Comparison of ENCODE assay signal across 11 cellular contexts in genomic region chr1:157978547-157979403, GRCh38. TPM values are rescaled to one million over a fixed set of nuclear protein-coding genes. Genes with fewer than 3 reads are reported as not detected.
A peak's percentile ranks its signal among the peaks of the same experiment; 100 is the strongest.
DNase-seq lines count a peak whose midpoint lies in the region; ATAC-seq and TF ChIP-seq lines count a peak whose summit lies in the region.
"Had no signal": no experiment of that assay in that cellular context is flagged by ENCODE, and none has a peak within 500 bp of the region (broad histone marks: within the 10 kb centered on the region; RNA-seq: fewer than 3 reads in every experiment).

No MANE protein-coding gene starts in this region.

- TF ChIP-seq POLR2A in breast epithelium (IDR thresholded peaks at IDR 0.05): no peak

- H3K4ac ChIP-seq in mesendoderm (ENCODE audit: low read depth, low read length): peak overlapping the region; percentile 65

- peak overlapping the region; percentile 85 for H3K18ac ChIP-seq in mesendoderm (ENCODE audit: low read length)

- H3K9me3 Mint-ChIP-seq in MCF 10A (ENCODE audit: unreplicated experiment): no peaks in the 10 kb centered on the region
- H3K9me3 Mint-ChIP-seq: activated naive CD8-positive, alpha-beta T cell treated with anti-CD3 and anti-CD28 coated beads, Interleukin-2, amount 10 ng/mL, durations not matched to agents 7 days and 5 days; T-helper 1 cell treated with Interleukin-12 subunit alpha and Interleukin-12 subunit beta and Interleukin-4 antibody, amounts not matched to agents 30 μg/mL and 1 μg/mL, for 36 hours had no signal

- no peak overlapping the region for H2BK120ac ChIP-seq in mesendoderm (ENCODE audit: low read depth, low read length)

- no peaks in the 10 kb centered on the region for H3K4me1 ChIP-seq in breast epithelium
- H3K4me1 ChIP-seq in mesendoderm (ENCODE audit: control insufficient read depth, low read depth, low read length): no peaks in the 10 kb centered on the region
- H3K4me1 ChIP-seq in upper lobe of right lung: no peaks in the 10 kb centered on the region

- H3K79me1 ChIP-seq in mesendoderm (ENCODE audit: low read length): no peaks in the 10 kb centered on the region

- H3K27ac Mint-ChIP-seq in MCF 10A (ENCODE audit: low read depth, unreplicated experiment): no peak overlapping the region
- H3K27ac Mint-ChIP-seq: activated naive CD8-positive, alpha-beta T cell treated with anti-CD3 and anti-CD28 coated beads, Interleukin-2, amount 10 ng/mL, durations not matched to agents 7 days and 5 days; T-helper 1 cell treated with Interleukin-12 subunit alpha and Interleukin-12 subunit beta and Interleukin-4 antibody, amounts not matched to agents 30 μg/mL and 1 μg/mL, for 36 hours had no signal

- BruUV-seq in MCF 10A (replicated peaks; lab: Mats Ljungman, UMichigan): no TSS peak

- ATAC-seq in upper lobe of right lung (peak; percentile 46), HG03354 (IDR thresholded peaks at IDR 0.05; ENCODE audit: poor library complexity, severe bottlenecking, unreplicated experiment) (no peak)

- H2BK5ac ChIP-seq in mesendoderm (ENCODE audit: low read length): no peak overlapping the region

- DNase-seq in breast epithelium (ENCODE audit: low spot score in 2 of 2): no peak
- DNase-seq in MCF 10A (ENCODE audit: unreplicated experiment): no peak
- no peak for DNase-seq in epithelial cell of esophagus (ENCODE audit: low read depth)
- peak; percentile 90 for DNase-seq in mesendoderm
- DNase-seq in upper lobe of right lung: peak; percentile 60
- no peak for DNase-seq in middle frontal gyrus (ENCODE audit: extremely low spot score, low spot score)
- DNase-seq in Kasumi-1 (lab: John Stamatoyannopoulos, UW): no peak
- DNase-seq: activated naive CD8-positive, alpha-beta T cell treated with anti-CD3 and anti-CD28 coated beads, Interleukin-2, amount 10 ng/mL, durations not matched to agents 7 days and 5 days; NCI-H1694 treated with DMSO at 0.1 percent for 48 hours had no signal

- POLR2A ChIA-PET in MCF 10A (lab: Yijun Ruan, JAX): interaction anchor here (0.7 kb wide), 1 partner anchor 60 kb away, joined by 5 read pairs; no protein-coding TSS in a partner anchor

- H3K4me3 ChIP-seq in breast epithelium: peak overlapping the region; percentile 3 to 51 (median 40)
- H3K4me3 ChIP-seq in epithelial cell of esophagus (ENCODE audit: low read length): no peak overlapping the region
- H3K4me3 ChIP-seq in mesendoderm (ENCODE audit: low read length): peak overlapping the region; percentile 3
- H3K4me3 ChIP-seq in upper lobe of right lung: peak overlapping the region; percentile 29

- H3K36me3 ChIP-seq in breast epithelium (no peaks in the 10 kb centered on the region), mesendoderm (ENCODE audit: control insufficient read depth, insufficient read depth, low read length) (no peaks in the 10 kb centered on the region), upper lobe of right lung (no peaks in the 10 kb centered on the region)

- H3K27ac ChIP-seq in breast epithelium: no peak overlapping the region
- no peak overlapping the region for H3K27ac ChIP-seq in mesendoderm (ENCODE audit: low read depth, low read length)
- H3K27ac ChIP-seq in upper lobe of right lung: no peak overlapping the region

- H3K27me3 Mint-ChIP-seq in MCF 10A (ENCODE audit: insufficient read depth, unreplicated experiment): no peaks in the 10 kb centered on the region

- peak overlapping the region; percentile 74 for H3K56ac ChIP-seq in mesendoderm (ENCODE audit: low read length)

- CTCF ChIA-PET in MCF 10A (lab: Yijun Ruan, JAX): interaction anchor here (0.5 to 42.3 kb wide), 9 partner anchors 12 to 1036 kb away, joined by 3 to 2587 read pairs (median 4); partner anchors contain the start of gene KIRREL1

- no peak overlapping the region for H4K8ac ChIP-seq in mesendoderm (ENCODE audit: low read depth, low read length)

- H3K36me3 Mint-ChIP-seq in MCF 10A (ENCODE audit: insufficient read depth, unreplicated experiment): no peaks in the 10 kb centered on the region
- H3K36me3 Mint-ChIP-seq: activated naive CD8-positive, alpha-beta T cell treated with anti-CD3 and anti-CD28 coated beads, Interleukin-2, amount 10 ng/mL, durations not matched to agents 7 days and 5 days had no signal

- intact Hi-C loops in breast epithelium (cut with DNase I; ENCODE audit: low total_unique reads): no loop called here
- intact Hi-C loops in MCF 10A (cut with micrococcal nuclease): no loop called here
- intact Hi-C loops in upper lobe of right lung (cut with DNase I): no loop called here

- H3K4me2 ChIP-seq in mesendoderm (ENCODE audit: low read length): peak overlapping the region; percentile 46

- H3K4me3 Mint-ChIP-seq in MCF 10A (ENCODE audit: unreplicated experiment): no peak overlapping the region
- H3K4me3 Mint-ChIP-seq: activated naive CD8-positive, alpha-beta T cell treated with anti-CD3 and anti-CD28 coated beads, Interleukin-2, amount 10 ng/mL, durations not matched to agents 7 days and 5 days; T-helper 1 cell treated with Interleukin-12 subunit alpha and Interleukin-12 subunit beta and Interleukin-4 antibody, amounts not matched to agents 30 μg/mL and 1 μg/mL, for 36 hours had no signal

- H3K23ac ChIP-seq in mesendoderm (ENCODE audit: low read length): no peak overlapping the region

- H4K5ac ChIP-seq in mesendoderm (ENCODE audit: low read length): no peak overlapping the region

- H3K79me2 ChIP-seq in mesendoderm (ENCODE audit: control insufficient read depth, insufficient read depth, low read length): no peaks in the 10 kb centered on the region

- peak overlapping the region; percentile 56 for H3K9ac ChIP-seq in mesendoderm (ENCODE audit: low read length)

- no peaks in the 10 kb centered on the region for H3K9me3 ChIP-seq in breast epithelium
- no peaks in the 10 kb centered on the region for H3K9me3 ChIP-seq in upper lobe of right lung

- no peak overlapping the region for H2AK5ac ChIP-seq in mesendoderm (ENCODE audit: low read length)

- H3K27me3 ChIP-seq in breast epithelium (peaks cover 0 to 4% of the 10 kb centered on the region in 2 donors), mesendoderm (ENCODE audit: insufficient read depth, low read length, poor library complexity) (no peaks in the 10 kb centered on the region), upper lobe of right lung (peaks cover 6% of the 10 kb centered on the region)

- H3K4me1 Mint-ChIP-seq in MCF 10A (ENCODE audit: insufficient read depth, unreplicated experiment): no peaks in the 10 kb centered on the region
- H3K4me1 Mint-ChIP-seq: activated naive CD8-positive, alpha-beta T cell treated with anti-CD3 and anti-CD28 coated beads, Interleukin-2, amount 10 ng/mL, durations not matched to agents 7 days and 5 days had no signal

- no peak for TF ChIP-seq CTCF in breast epithelium (IDR thresholded peaks at IDR 0.05)
- no peak for TF ChIP-seq CTCF in MCF 10A (IDR thresholded peaks at IDR 0.05; ENCODE audit: unreplicated experiment)
- peak; percentile 9 for TF ChIP-seq CTCF in epithelial cell of esophagus (IDR thresholded peaks at IDR 0.05; ENCODE audit: insufficient read depth, low read depth, low read length, missing control alignments)
- TF ChIP-seq CTCF in upper lobe of right lung (IDR thresholded peaks at IDR 0.05): no peak

- whole genome bisulfite sequencing in mesendoderm (ENCODE audit: extremely low coverage, insufficient coverage, low lambda C conversion rate): no CpG with 5 or more reads among the region's 38 CpGs

- H2BK15ac ChIP-seq in mesendoderm (replicated peaks; ENCODE audit: low read depth): no peak overlapping the region

RNA-seq across cellular contexts. Expression of gene KIRREL1, which starts 14.7 kb away (rescaled TPM):
- total RNA-seq in breast epithelium (10 to 100 TPM; 26.1 to 55.5 (median 34.1) TPM), MCF 10A (2022) (73.6 and 101 TPM in 2 replicates), upper lobe of right lung (40.8 TPM)
- 19.9 TPM for polyA plus RNA-seq in mesendoderm (2013, experiment 1 of 2)
- 19.5 TPM for polyA plus RNA-seq in mesendoderm (2013, experiment 2 of 2)
- total RNA-seq: activated naive CD8-positive, alpha-beta T cell treated with anti-CD3 and anti-CD28 coated beads, Interleukin-2, amount 10 ng/mL, durations not matched to agents 7 days and 5 days had no signal

Comparison
In these comparisons a context has a peak if more than half of its experiments do, and no peak if none do; other contexts are left out.
1. DNase-seq: peak in mesendoderm (single experiment) and upper lobe of right lung (single experiment); none in breast epithelium (0 of 2), MCF 10A (single experiment), epithelial cell of esophagus (single experiment), middle frontal gyrus (single experiment) and Kasumi-1 (0 of 2).